ENCODE assay signal across 28 cellular contexts in genomic region chr4:133347409-133347808, GRCh38.
"Had no signal": no experiment of that assay in that cellular context is flagged by ENCODE, and none has a peak within 500 bp of the region (broad histone marks: within the 10 kb centered on the region; RNA-seq: fewer than 3 reads in every experiment).

No MANE protein-coding gene starts in this region.

- H3K36me3 Mint-ChIP-seq: activated naive CD4-positive, alpha-beta T cell treated with anti-CD3 and anti-CD28 coated beads, Interleukin-2, amount 50 U/mL, for 24 hours; brain; T-cell had no signal

- H3K27me3 Mint-ChIP-seq: activated naive CD4-positive, alpha-beta T cell treated with anti-CD3 and anti-CD28 coated beads, Interleukin-2, amount 50 U/mL, for 24 hours; brain; central memory CD8-positive, alpha-beta T cell; T-cell had no signal

- H3K4me1 Mint-ChIP-seq: activated naive CD4-positive, alpha-beta T cell treated with anti-CD3 and anti-CD28 coated beads, Interleukin-2, amount 50 U/mL, for 24 hours; brain; central memory CD8-positive, alpha-beta T cell; T-cell had no signal

- H3K9me3 Mint-ChIP-seq: activated T-helper 1 cell treated with anti-CD3 and anti-CD28 coated beads, Interleukin-12 subunit alpha, Interleukin-12 subunit beta, Interleukin-2, Interleukin-4 antibody, amounts not matched to agents 30 ng/mL and 10 ng/mL and 1 ng/mL, durations not matched to agents 14 hours and 24 hours and 36 hours had no signal

- DNase-seq: activated CD4-positive, alpha-beta T cell treated with anti-CD3 and anti-CD28 coated beads for 4 hours; activated CD4-positive, alpha-beta T cell treated with anti-CD3 and anti-CD28 coated beads, Interleukin-2, amount 50 U/mL, for 4 hours; activated CD8-positive, alpha-beta memory T cell treated with anti-CD3 and anti-CD28 coated beads, Interleukin-2, amount 50 U/mL, for 48 hours; activated CD8-positive, alpha-beta T cell treated with anti-CD3 and anti-CD28 coated beads, Interleukin-2, amount 10 ng/mL, durations not matched to agents 7 days and 5 days; activated effector memory CD4-positive, alpha-beta T cell treated with Interleukin-2 at 50 U/mL for 16 hours; activated naive CD4-positive, alpha-beta T cell; activated T-cell treated with anti-CD3 and anti-CD28 coated beads, Interleukin-2, amount 50 U/mL, for 1 hour; amniotic stem cell; MG63; NCI-H1105 treated with DMSO at 0.1 percent for 48 hours; NCI-H1436 treated with DMSO at 0.1 percent for 48 hours; NCI-H187; NCI-H2081 treated with DMSO at 0.1 percent for 48 hours; NCI-H2171 treated with DMSO at 0.1 percent for 48 hours; NCI-H226; NCI-H510A; NCI-H526 treated with DMSO at 0.1 percent for 48 hours; PC-9; SHP77 treated with DMSO at 0.1 percent for 48 hours; T-cell; T-helper 2 cell; T1000 had no signal

- H3K4me3 Mint-ChIP-seq: activated CD8-positive, alpha-beta T cell treated with anti-CD3 and anti-CD28 coated beads, Interleukin-2, amount 10 ng/mL, durations not matched to agents 7 days and 5 days; activated naive CD4-positive, alpha-beta T cell treated with anti-CD3 and anti-CD28 coated beads, Interleukin-2, amount 50 U/mL, for 24 hours; activated T-helper 1 cell treated with anti-CD3 and anti-CD28 coated beads, Interleukin-12 subunit alpha, Interleukin-12 subunit beta, Interleukin-2, Interleukin-4 antibody, amounts not matched to agents 30 ng/mL and 10 ng/mL and 1 ng/mL, durations not matched to agents 14 hours and 24 hours and 36 hours; brain; central memory CD8-positive, alpha-beta T cell; T-cell had no signal

- ATAC-seq: activated CD4-positive, CD25-positive, alpha-beta regulatory T cell treated with anti-CD3 and anti-CD28 coated beads, Interleukin-2, amount 50 U/mL, for 24 hours; activated CD8-positive, alpha-beta T cell treated with anti-CD3 and anti-CD28 coated beads, Interleukin-2, amount 10 ng/mL, durations not matched to agents 7 days and 5 days; T-cell had no signal

- H3K27ac Mint-ChIP-seq: activated CD8-positive, alpha-beta T cell treated with anti-CD3 and anti-CD28 coated beads, Interleukin-2, amount 10 ng/mL, durations not matched to agents 7 days and 5 days; activated naive CD4-positive, alpha-beta T cell treated with anti-CD3 and anti-CD28 coated beads, Interleukin-2, amount 50 U/mL, for 24 hours; activated T-helper 1 cell treated with anti-CD3 and anti-CD28 coated beads, Interleukin-12 subunit alpha, Interleukin-12 subunit beta, Interleukin-2, Interleukin-4 antibody, amounts not matched to agents 30 ng/mL and 10 ng/mL and 1 ng/mL, durations not matched to agents 14 hours and 24 hours and 36 hours; T-cell had no signal

- H3K4me3 ChIP-seq: ascending aorta, MG63, PC-9 had no signal
